1 cellular context compared by ENCODE assay signal in the genomic region with DNA sequence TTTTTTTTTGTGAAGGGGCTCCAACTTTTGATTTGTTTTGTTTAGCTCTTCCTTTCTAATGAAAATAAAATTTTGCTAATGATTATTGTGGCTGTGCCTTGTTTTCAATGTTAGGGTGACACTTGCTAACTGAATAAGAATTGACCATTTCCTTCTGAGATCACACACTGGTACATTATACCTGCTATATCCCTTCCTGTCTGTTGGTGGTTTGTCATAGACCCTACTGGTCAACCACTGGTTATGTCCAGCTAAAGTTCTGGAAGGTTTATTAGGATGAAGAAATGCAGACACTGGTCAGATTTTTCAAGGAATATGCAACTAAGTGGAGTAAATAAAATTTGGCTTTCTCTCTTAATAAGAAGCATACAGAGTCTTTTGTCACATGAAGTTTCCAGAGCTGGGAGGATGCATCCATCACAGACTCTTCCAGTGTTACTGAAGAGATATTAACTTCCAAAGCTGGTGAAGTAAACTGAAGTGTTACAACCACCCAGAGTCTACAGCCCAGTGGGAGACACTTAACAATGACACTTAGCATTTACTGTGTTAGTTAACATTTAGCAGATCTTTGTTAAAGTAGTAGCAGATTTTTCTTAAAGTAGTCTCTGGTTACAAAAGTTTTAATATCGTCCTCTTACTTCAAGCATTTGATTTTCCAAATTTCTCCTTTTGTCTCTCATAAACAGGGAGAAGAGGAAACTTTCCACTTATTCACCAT.
TF ChIP-seq lines count a peak whose summit lies in the region.

No MANE protein-coding gene starts in this region.

TF ChIP-seq in K562, 482 proteins besides CTCF, POLR2A, EP300 and RAD21:
- TF ChIP-seq KLF1 (tag; IDR thresholded peaks at IDR 0.05) (no peak), ZNF76 (CRISPR knock-in tag; IDR thresholded peaks at IDR 0.05; ENCODE audit: borderline replicate concordance) (no peak), U2AF1 (optimal IDR thresholded peaks at IDR 0.05; ENCODE audit: low read depth, low read length) (no peak), KDM5B (IDR thresholded peaks at IDR 0.05; ENCODE audit: insufficient replicate concordance, low read depth, low read length) (no peak), ZBTB8A (IDR thresholded peaks at IDR 0.05; ENCODE audit: partially characterized antibody) (no peak)
- TF ChIP-seq, protein P1, sequence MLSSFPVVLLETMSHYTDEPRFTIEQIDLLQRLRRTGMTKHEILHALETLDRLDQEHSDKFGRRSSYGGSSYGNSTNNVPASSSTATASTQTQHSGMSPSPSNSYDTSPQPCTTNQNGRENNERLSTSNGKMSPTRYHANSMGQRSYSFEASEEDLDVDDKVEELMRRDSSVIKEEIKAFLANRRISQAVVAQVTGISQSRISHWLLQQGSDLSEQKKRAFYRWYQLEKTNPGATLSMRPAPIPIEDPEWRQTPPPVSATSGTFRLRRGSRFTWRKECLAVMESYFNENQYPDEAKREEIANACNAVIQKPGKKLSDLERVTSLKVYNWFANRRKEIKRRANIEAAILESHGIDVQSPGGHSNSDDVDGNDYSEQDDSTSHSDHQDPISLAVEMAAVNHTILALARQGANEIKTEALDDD (IDR thresholded peaks at IDR 0.05), result peak; percentile 51; the same call in 1 of the 2 replicates
